26 cellular contexts compared by ENCODE assay signal in the genomic region with DNA sequence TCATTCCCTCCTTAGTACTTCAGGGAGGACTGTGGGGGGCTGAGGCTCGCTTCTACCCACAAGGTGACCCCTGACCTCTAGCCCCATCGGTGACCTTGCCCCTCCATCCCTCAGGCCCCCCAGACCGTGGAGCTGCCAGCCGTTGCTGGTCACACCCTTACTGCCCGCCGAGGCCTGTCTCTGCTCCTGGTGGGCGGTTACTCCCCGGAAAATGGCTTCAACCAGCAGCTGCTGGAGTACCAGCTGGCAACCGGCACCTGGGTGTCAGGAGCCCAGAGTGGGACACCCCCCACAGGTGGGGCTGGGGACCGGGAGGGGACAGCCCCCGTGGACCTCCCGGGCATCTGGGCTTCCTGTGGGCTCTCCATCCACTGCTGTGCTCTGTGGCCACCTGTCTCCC. TPM values are rescaled to one million over a fixed set of nuclear protein-coding genes. Genes with fewer than 3 reads are reported as not detected.
DNase-seq lines count a peak whose midpoint lies in the region; ATAC-seq, FAIRE-seq and TF ChIP-seq lines count a peak whose summit lies in the region.
"Had no signal": no experiment of that assay in that cellular context is flagged by ENCODE, and none has a peak within 500 bp of the region (broad histone marks: within the 10 kb centered on the region; RNA-seq: fewer than 3 reads in every experiment).

No MANE protein-coding gene starts in this region.

- CTCF ChIA-PET in IMR-90 (lab: Yijun Ruan, JAX): no interaction called here
- CTCF ChIA-PET in activated CD4-positive, alpha-beta T cell treated with anti-CD3 and anti-CD28 coated beads, Interleukin-2, amount 10 ng/mL, durations not matched to agents 7 days and 5 days (lab: Charles Lee): no interaction called here

- H3K9me1 ChIP-seq in IMR-90 (ENCODE audit: insufficient read depth, low read length): 0 out of 2 replicates have a peak, but pooled peaks cover 4% of the 10 kb centered on the region

- no peaks in the 10 kb centered on the region for H3K27me3 Mint-ChIP-seq in activated CD4-positive, alpha-beta T cell treated with anti-CD3 and anti-CD28 coated beads, Interleukin-2, amount 10 ng/mL, durations not matched to agents 7 days and 5 days
- H3K27me3 Mint-ChIP-seq: CD4-positive, alpha-beta memory T cell had no signal

- H3K4me3 ChIP-seq in right cardiac atrium (ENCODE audit: low read length) (no peak overlapping the region), IMR-90 (ENCODE audit: insufficient read depth, low read depth, low read length) (no peak overlapping the region), neuronal stem cell (ENCODE audit: low read length in 2 of 2) (no peak overlapping the region), lower leg skin (ENCODE audit: low read depth, poor library complexity, severe bottlenecking) (no peak overlapping the region)
- H3K4me3 ChIP-seq: GM23248 had no signal

- no peak overlapping the region for H4K5ac ChIP-seq in IMR-90 (ENCODE audit: low read depth, low read length)

- no peak for TF ChIP-seq RAD21 in IMR-90 (IDR thresholded peaks at IDR 0.05; ENCODE audit: low read length)

- 92% methylated on average over 12 of the region's 12 CpGs for WGBS in right cardiac atrium
- WGBS in IMR-90 (ENCODE audit: extremely low coverage in 2 of 2, insufficient read length in 1 of 2), 2 experiments: 85% methylated on average over 9 of the region's 12 CpGs; no CpG with 5 or more reads in 1 of the 2 experiments
- WGBS in neuronal stem cell (ENCODE audit: extremely low coverage in 2 of 2, insufficient read length in 2 of 2, insufficient replicate concordance in 1 of 2), 2 donors: no CpG with 5 or more reads among the region's 12 CpGs
- WGBS in lower leg skin, 2 donors: 89 to 96% methylated on average over 9 to 12 of the region's 12 CpGs

- no peaks in the 10 kb centered on the region for H4K20me1 ChIP-seq in IMR-90 (ENCODE audit: insufficient read depth, low read length)

- no peak overlapping the region for H3K23ac ChIP-seq in IMR-90 (ENCODE audit: low read depth, low read length)
- H3K23ac ChIP-seq in neuronal stem cell (ENCODE audit: low read depth, low read length, poor library complexity): peak overlapping the region; percentile 25

- no peak overlapping the region for H2AFZ ChIP-seq in IMR-90 (replicated peaks; ENCODE audit: low read length, poor library complexity)
- H2AFZ ChIP-seq in neuronal stem cell (ENCODE audit: low read length): no peak overlapping the region
- H2AFZ ChIP-seq: GM23248 had no signal

- H3K79me1 ChIP-seq in IMR-90 (ENCODE audit: low read depth in 1 of 2, low read length in 2 of 2): no peaks in the 10 kb centered on the region
- H3K79me1 ChIP-seq in neuronal stem cell (ENCODE audit: low read depth, low read length): peaks cover 2% of the 10 kb centered on the region

- H3K36me3 ChIP-seq in IMR-90 (ENCODE audit: control insufficient read depth, insufficient read depth, low read length) (peaks cover 38% of the 10 kb centered on the region), neuronal stem cell (replicated peaks in 1 of 2; ENCODE audit: control insufficient read depth in 2 of 2, insufficient read depth in 2 of 2, low read length in 2 of 2) (peaks cover 26 to 81% of the 10 kb centered on the region in 2 donors)

- H4K91ac ChIP-seq in IMR-90 (ENCODE audit: insufficient read depth, low read depth, low read length): no peak overlapping the region
- H4K91ac ChIP-seq in neuronal stem cell (ENCODE audit: low read depth, low read length, poor library complexity): no peak overlapping the region

- H3K4me3 Mint-ChIP-seq in activated CD4-positive, alpha-beta T cell treated with anti-CD3 and anti-CD28 coated beads, Interleukin-2, amount 10 ng/mL, durations not matched to agents 7 days and 5 days: no peak overlapping the region
- H3K4me3 Mint-ChIP-seq: CD4-positive, alpha-beta memory T cell; HFFc6 had no signal

- H2AK5ac ChIP-seq in IMR-90 (ENCODE audit: low read depth, low read length): no peak overlapping the region
- no peak overlapping the region for H2AK5ac ChIP-seq in neuronal stem cell (ENCODE audit: low read depth, low read length)

- TF ChIP-seq CTCF in IMR-90 (conservative IDR thresholded peaks at IDR 0.05; ENCODE audit: low read depth, low read length) (no peak), lower leg skin (IDR thresholded peaks at IDR 0.05) (no peak), D721Med (IDR thresholded peaks at IDR 0.05; ENCODE audit: insufficient read depth, missing control alignments) (no peak)

- ATAC-seq in right cardiac atrium (no peak), left ventricle myocardium superior (no peak), IMR-90 (ENCODE audit: low read depth) (no peak)
- ATAC-seq: HCT116 had no signal

- H3K4ac ChIP-seq in IMR-90 (ENCODE audit: low read depth, low read length): no peak overlapping the region
- H3K4ac ChIP-seq in neuronal stem cell (ENCODE audit: low read length): no peak overlapping the region

- H3K9ac ChIP-seq in IMR-90 (ENCODE audit: low read depth, low read length) (no peak overlapping the region), neuronal stem cell (ENCODE audit: low read depth, low read length, poor library complexity) (no peak overlapping the region)
- H3K9ac ChIP-seq: GM23248 had no signal

- no peaks in the 10 kb centered on the region for H3K9me3 Mint-ChIP-seq in activated CD4-positive, alpha-beta T cell treated with anti-CD3 and anti-CD28 coated beads, Interleukin-2, amount 10 ng/mL, durations not matched to agents 7 days and 5 days
- H3K9me3 Mint-ChIP-seq: CD4-positive, alpha-beta memory T cell; HFFc6 had no signal

- H3K27ac Mint-ChIP-seq in activated CD4-positive, alpha-beta T cell treated with anti-CD3 and anti-CD28 coated beads, Interleukin-2, amount 10 ng/mL, durations not matched to agents 7 days and 5 days: no peak overlapping the region
- H3K27ac Mint-ChIP-seq: CD4-positive, alpha-beta memory T cell; HFFc6 had no signal

- no peak overlapping the region for H2BK20ac ChIP-seq in IMR-90 (ENCODE audit: low read depth, low read length)

- FAIRE-seq in D721Med (lab: Jason Lieb, UNC): no peak
- FAIRE-seq: A204.1, G401.6, GM12892, GM19239, H1 had no signal

- no peak overlapping the region for H4K8ac ChIP-seq in IMR-90 (ENCODE audit: low read depth in 2 of 2, low read length in 2 of 2)
- H4K8ac ChIP-seq in neuronal stem cell (ENCODE audit: low read depth, low read length): no peak overlapping the region

- TF ChIP-seq POLR2A in IMR-90 (IDR thresholded peaks at IDR 0.05; ENCODE audit: low read depth, low read length) (no peak), lower leg skin (IDR thresholded peaks at IDR 0.05) (no peak)

- H2BK15ac ChIP-seq in IMR-90 (ENCODE audit: low read depth, low read length) (no peak overlapping the region), neuronal stem cell (ENCODE audit: low read length) (no peak overlapping the region)

- H3K27me3 ChIP-seq in right cardiac atrium (ENCODE audit: control insufficient read depth, insufficient read depth): no peaks in the 10 kb centered on the region
- H3K27me3 ChIP-seq in IMR-90 (ENCODE audit: control insufficient read depth, insufficient read depth, low read length): no peaks in the 10 kb centered on the region
- no peaks in the 10 kb centered on the region for H3K27me3 ChIP-seq in neuronal stem cell (ENCODE audit: control insufficient read depth in 3 of 3, insufficient read depth in 3 of 3, low read depth in 1 of 3, low read length in 3 of 3)
- H3K27me3 ChIP-seq: BE2C had no signal

- H3K14ac ChIP-seq in IMR-90 (replicated peaks; ENCODE audit: low read depth, low read length) (no peak overlapping the region), neuronal stem cell (ENCODE audit: low read length) (no peak overlapping the region)

- no peak overlapping the region for H3K4me2 ChIP-seq in IMR-90 (ENCODE audit: low read depth, low read length)
- H3K4me2 ChIP-seq in neuronal stem cell (ENCODE audit: insufficient read depth, low read length, poor library complexity, severe bottlenecking): no peak overlapping the region

- H3K18ac ChIP-seq in IMR-90 (ENCODE audit: low read depth, low read length): no peak overlapping the region
- H3K18ac ChIP-seq in neuronal stem cell (ENCODE audit: low read length): no peak overlapping the region

- intact Hi-C loops in right cardiac atrium (cut with DNase I): no loop called here
- intact Hi-C loops in left ventricle myocardium superior (cut with micrococcal nuclease): no loop called here
- intact Hi-C loops in IMR-90 (cut with micrococcal nuclease): no loop called here
- intact Hi-C loops in lower leg skin (cut with DNase I; ENCODE audit: low total_unique reads): no loop called here

- H3K4me1 Mint-ChIP-seq in activated CD4-positive, alpha-beta T cell treated with anti-CD3 and anti-CD28 coated beads, Interleukin-2, amount 10 ng/mL, durations not matched to agents 7 days and 5 days: no peaks in the 10 kb centered on the region

- H3K56ac ChIP-seq in IMR-90 (ENCODE audit: extremely low read depth, insufficient read depth, low read length): no peak overlapping the region

- dilution Hi-C loops in IMR-90 (cut with HindIII; ENCODE audit: low sequenced_read_pairs, unreplicated experiment): no loop called here

- DNase-seq in right cardiac atrium (peak in 2 of 3 donors; percentile 21 to 65), left ventricle myocardium superior (no peak), IMR-90 (no peak), neuronal stem cell (ENCODE audit: low spot score) (no peak), lower leg skin (ENCODE audit: low spot score in 2 of 2) (no peak), NCI-H526 (lab: John Stamatoyannopoulos, UW) (no peak), D721Med (ENCODE audit: insufficient read length, low spot score) (no peak)
- DNase-seq in activated CD4-positive, alpha-beta T cell treated with anti-CD3 and anti-CD28 coated beads, Interleukin-2, amount 10 ng/mL, durations not matched to agents 7 days and 5 days: no peak
- DNase-seq: BE2C; C1 segment of cervical spinal cord; Calu3; CD4-positive, alpha-beta memory T cell; COR-L47; DMS153; DND-41; GM23248; H7; HFFc6 had no signal

- H3K36me3 Mint-ChIP-seq in activated CD4-positive, alpha-beta T cell treated with anti-CD3 and anti-CD28 coated beads, Interleukin-2, amount 10 ng/mL, durations not matched to agents 7 days and 5 days (ENCODE audit: low read depth): no peaks in the 10 kb centered on the region

- H3K27ac ChIP-seq in right cardiac atrium (ENCODE audit: low read length): no peak overlapping the region
- H3K27ac ChIP-seq in IMR-90 (ENCODE audit: insufficient read depth, low read length): no peak overlapping the region
- H3K27ac ChIP-seq in neuronal stem cell (replicated peaks; ENCODE audit: low read length): no peak overlapping the region
- H3K27ac ChIP-seq: 22Rv1, GM23248 had no signal

- no peak overlapping the region for H2BK120ac ChIP-seq in IMR-90 (ENCODE audit: low read depth, low read length)
- no peak overlapping the region for H2BK120ac ChIP-seq in neuronal stem cell (ENCODE audit: low read depth, low read length)

- H3K9me3 ChIP-seq in right cardiac atrium (ENCODE audit: control insufficient read depth, low read length): no peaks in the 10 kb centered on the region
- H3K9me3 ChIP-seq in IMR-90 (ENCODE audit: control insufficient read depth, insufficient read depth, low read length): no peaks in the 10 kb centered on the region
- H3K9me3 ChIP-seq in neuronal stem cell (replicated peaks in 1 of 2; ENCODE audit: control insufficient read depth in 2 of 2, insufficient read depth in 1 of 2, low read depth in 1 of 2, low read length in 2 of 2): no peaks in the 10 kb centered on the region
- H3K9me3 ChIP-seq: BE2C had no signal

- POLR2A ChIA-PET in IMR-90 (lab: Charles Lee; ENCODE audit: unreplicated experiment): no interaction called here
- POLR2A ChIA-PET in activated CD4-positive, alpha-beta T cell treated with anti-CD3 and anti-CD28 coated beads, Interleukin-2, amount 10 ng/mL, durations not matched to agents 7 days and 5 days (lab: Charles Lee): no interaction called here

- peak overlapping the region; percentile 28 for H2AK9ac ChIP-seq in IMR-90 (replicated peaks; ENCODE audit: low read depth, low read length, poor library complexity)

- in situ Hi-C loops in IMR-90 (cut with MboI; ENCODE audit: low sequenced_read_pairs): no loop called here

- no peak overlapping the region for H2BK12ac ChIP-seq in neuronal stem cell (ENCODE audit: low read length)

- no TSS peak for BruUV-seq in IMR-90 (replicated peaks; lab: Mats Ljungman, UMichigan)

- H3K4me1 ChIP-seq in right cardiac atrium (ENCODE audit: control insufficient read depth, insufficient read depth, low read length) (no peaks in the 10 kb centered on the region), IMR-90 (ENCODE audit: control insufficient read depth, insufficient read depth, low read length) (no peaks in the 10 kb centered on the region), neuronal stem cell (ENCODE audit: control insufficient read depth in 2 of 2, insufficient read depth in 1 of 2, low read depth in 1 of 2, low read length in 2 of 2) (peaks cover 7 to 12% of the 10 kb centered on the region in 2 donors)

- H2BK5ac ChIP-seq in IMR-90 (ENCODE audit: low read depth, low read length, poor library complexity, severe bottlenecking): no peak overlapping the region
- H2BK5ac ChIP-seq in neuronal stem cell (ENCODE audit: low read length): no peak overlapping the region

RNA-seq across cellular contexts. Expression of a gene that starts 31.9 kb away (rescaled TPM):
- 10 to 100 TPM; 28.6 to 36.3 (median 32.4) TPM for total RNA-seq in right cardiac atrium
- polyA plus RNA-seq in right cardiac atrium: 28.7 TPM
- 37.4 TPM for total RNA-seq in left ventricle myocardium superior
- 2.3 and 2.5 TPM in 2 replicates for total RNA-seq in IMR-90 (2012; rRNA removed)
- 12.5 and 13.7 TPM in 2 replicates for polyA plus RNA-seq in IMR-90 (2012; rRNA removed)
- 7.6 and 17.1 TPM in 2 replicates for polyA plus RNA-seq in IMR-90 (2012; cell fraction: cytosol; rRNA removed)
- polyA plus RNA-seq in IMR-90 (2012; cell fraction: nucleus; rRNA removed; ENCODE audit: low replicate concordance): 17.5 and 26.7 TPM in 2 replicates
- polyA plus RNA-seq in neuronal stem cell (2013, experiment 1 of 2): 11.4 TPM
- polyA plus RNA-seq in neuronal stem cell (2013, experiment 2 of 2): 12.1 TPM
- total RNA-seq in lower leg skin: 10 to 100 TPM in 3 of 4 donors, 1 to 10 TPM in 1; 6.1 to 14.1 (median 12.0) TPM
- 1 to 10 TPM; 3.3 to 3.7 TPM for total RNA-seq in activated CD4-positive, alpha-beta T cell treated with anti-CD3 and anti-CD28 coated beads, Interleukin-2, amount 10 ng/mL, durations not matched to agents 7 days and 5 days

RNA-seq across cellular contexts. Expression of a gene that starts 32.8 kb away (rescaled TPM):
- total RNA-seq in right cardiac atrium: under 1 TPM in 3 of 4 donors, not detected in 1; 0.50 to 0.91 (median 0.66) TPM
- polyA plus RNA-seq in right cardiac atrium: 1.9 TPM
- 0.55 TPM for total RNA-seq in left ventricle myocardium superior
- total RNA-seq in IMR-90 (2012; rRNA removed): not detected in 2 replicates
- 1.0 and 1.2 TPM in 2 replicates for polyA plus RNA-seq in IMR-90 (2012; rRNA removed)
- polyA plus RNA-seq in IMR-90 (2012; cell fraction: cytosol; rRNA removed): not detected in 2 replicates
- 0.23 TPM in 1 of 2 replicates, not detected in the other for polyA plus RNA-seq in IMR-90 (2012; cell fraction: nucleus; rRNA removed; ENCODE audit: low replicate concordance)
- polyA plus RNA-seq in neuronal stem cell (2013, experiment 1 of 2): 41.6 TPM
- 43.2 TPM for polyA plus RNA-seq in neuronal stem cell (2013, experiment 2 of 2)
- total RNA-seq in lower leg skin: 100 to 1,000 TPM; 359 to 606 (median 493) TPM
- not detected for total RNA-seq in activated CD4-positive, alpha-beta T cell treated with anti-CD3 and anti-CD28 coated beads, Interleukin-2, amount 10 ng/mL, durations not matched to agents 7 days and 5 days
- total RNA-seq: CD4-positive, alpha-beta memory T cell; GM23248 had no signal

RNA-seq across cellular contexts. Expression of a gene that starts 44.2 kb away (rescaled TPM):
- total RNA-seq in right cardiac atrium (1 to 10 TPM in 3 of 4 donors, under 1 TPM in 1; 0.91 to 1.6 (median 1.2) TPM), left ventricle myocardium superior (0.64 TPM), IMR-90 (2012; rRNA removed) (under 0.01 and 2.5 TPM in 2 replicates), lower leg skin (under 1 TPM in 1 of 4 donors, not detected in 3; 0.88 TPM)
- polyA plus RNA-seq in right cardiac atrium (0.41 TPM), IMR-90 (2012; rRNA removed) (0.09 and 0.41 TPM in 2 replicates)
- polyA plus RNA-seq in IMR-90 (2012; cell fraction: cytosol; rRNA removed): 0.10 and 0.20 TPM in 2 replicates
- polyA plus RNA-seq in IMR-90 (2012; cell fraction: nucleus; rRNA removed; ENCODE audit: low replicate concordance): 1.5 and 2.9 TPM in 2 replicates
- polyA plus RNA-seq in neuronal stem cell (2013, experiment 1 of 2): 0.61 TPM
- 0.79 TPM for polyA plus RNA-seq in neuronal stem cell (2013, experiment 2 of 2)
- total RNA-seq in activated CD4-positive, alpha-beta T cell treated with anti-CD3 and anti-CD28 coated beads, Interleukin-2, amount 10 ng/mL, durations not matched to agents 7 days and 5 days: not detected
- total RNA-seq: CD4-positive, alpha-beta memory T cell; GM23248 had no signal
- polyA plus RNA-seq: AG04450; CD4-positive, alpha-beta memory T cell; GM23248 had no signal

RNA-seq across cellular contexts. Expression of a gene that starts 54.9 kb away (rescaled TPM):
- total RNA-seq in right cardiac atrium (1 to 10 TPM; 1.6 to 5.9 (median 4.4) TPM), left ventricle myocardium superior (2.6 TPM), IMR-90 (2012; rRNA removed) (71.2 and 76.4 TPM in 2 replicates), lower leg skin (10 to 100 TPM in 3 of 4 donors, 1 to 10 TPM in 1; 4.3 to 18.4 (median 14.0) TPM)
- polyA plus RNA-seq in right cardiac atrium (4.3 TPM), IMR-90 (2012; rRNA removed) (64.3 and 69.7 TPM in 2 replicates)
- 92.1 and 108 TPM in 2 replicates for polyA plus RNA-seq in IMR-90 (2012; cell fraction: cytosol; rRNA removed)
- polyA plus RNA-seq in IMR-90 (2012; cell fraction: nucleus; rRNA removed; ENCODE audit: low replicate concordance): 40.0 and 79.4 TPM in 2 replicates
- 134 TPM for polyA plus RNA-seq in neuronal stem cell (2013, experiment 1 of 2)
- 128 TPM for polyA plus RNA-seq in neuronal stem cell (2013, experiment 2 of 2)
- 10 to 100 TPM; 43.5 to 46.6 TPM for total RNA-seq in activated CD4-positive, alpha-beta T cell treated with anti-CD3 and anti-CD28 coated beads, Interleukin-2, amount 10 ng/mL, durations not matched to agents 7 days and 5 days

RNA-seq across cellular contexts. Expression of a gene that starts 55.4 kb away (rescaled TPM):
- total RNA-seq in right cardiac atrium (under 1 TPM in 3 of 4 donors, not detected in 1; 0.20 to 0.32 (median 0.26) TPM), left ventricle myocardium superior (not detected), IMR-90 (2012; rRNA removed) (0.28 and 0.36 TPM in 2 replicates), lower leg skin (under 1 TPM in 3 of 4 donors, not detected in 1; 0.23 to 0.30 (median 0.29) TPM)
- polyA plus RNA-seq in right cardiac atrium (0.29 TPM), IMR-90 (2012; rRNA removed) (1.6 and 1.8 TPM in 2 replicates)
- polyA plus RNA-seq in IMR-90 (2012; cell fraction: cytosol; rRNA removed): 0.79 and 1.7 TPM in 2 replicates
- polyA plus RNA-seq in IMR-90 (2012; cell fraction: nucleus; rRNA removed; ENCODE audit: low replicate concordance): 0.60 and 1.5 TPM in 2 replicates
- 2.2 TPM for polyA plus RNA-seq in neuronal stem cell (2013, experiment 1 of 2)
- polyA plus RNA-seq in neuronal stem cell (2013, experiment 2 of 2): 2.0 TPM
- total RNA-seq in activated CD4-positive, alpha-beta T cell treated with anti-CD3 and anti-CD28 coated beads, Interleukin-2, amount 10 ng/mL, durations not matched to agents 7 days and 5 days: under 1 TPM; 0.54 to 0.62 TPM

Comparison
In these comparisons a context has a peak if more than half of its experiments do, and no peak if none do; other contexts are left out.
1. DNase-seq: peak in right cardiac atrium (2 of 3); none in left ventricle myocardium superior (single experiment), IMR-90 (single experiment), neuronal stem cell (single experiment), lower leg skin (0 of 2), activated CD4-positive, alpha-beta T cell treated with anti-CD3 and anti-CD28 coated beads, Interleukin-2, amount 10 ng/mL, durations not matched to agents 7 days and 5 days (single experiment), NCI-H526 (0 of 2) and D721Med (single experiment).
2. RNA of a gene that starts 32.8 kb away (total RNA-seq): 359 to 606 TPM in lower leg skin; 0.50 to 0.91 TPM in right cardiac atrium, 0.55 TPM in left ventricle myocardium superior (single experiment), not detected in activated CD4-positive, alpha-beta T cell treated with anti-CD3 and anti-CD28 coated beads, Interleukin-2, amount 10 ng/mL, durations not matched to agents 7 days and 5 days and not detected in IMR-90; every median in the first group is over 100 times any median in the second.